1 cellular context compared by ENCODE assay signal in genomic region chr13:99968521-99969367, GRCh38.
TF ChIP-seq lines count a peak whose summit lies in the region.

No MANE protein-coding gene starts in this region.

TF ChIP-seq in WTC11, 78 proteins besides CTCF, POLR2A, EP300 and RAD21 (continued from another document):
- TF ChIP-seq STAT6 (CRISPR knock-in tag; conservative IDR thresholded peaks at IDR 0.05; ENCODE audit: low read depth): no peak
- peak; percentile 47; the same call in 1 of the 2 replicates for TF ChIP-seq MAX (CRISPR knock-in tag; IDR thresholded peaks at IDR 0.05)
- TF ChIP-seq ZNF396 (CRISPR knock-in tag; IDR thresholded peaks at IDR 0.05; ENCODE audit: borderline replicate concordance): no peak
- 0 out of 2 replicates have a peak, but pooled peaks have one; percentile 49 for TF ChIP-seq ESRRA (CRISPR knock-in tag; IDR thresholded peaks at IDR 0.05; ENCODE audit: borderline replicate concordance)
